ENCODE assay signal across 2 cellular contexts in the genomic region with DNA sequence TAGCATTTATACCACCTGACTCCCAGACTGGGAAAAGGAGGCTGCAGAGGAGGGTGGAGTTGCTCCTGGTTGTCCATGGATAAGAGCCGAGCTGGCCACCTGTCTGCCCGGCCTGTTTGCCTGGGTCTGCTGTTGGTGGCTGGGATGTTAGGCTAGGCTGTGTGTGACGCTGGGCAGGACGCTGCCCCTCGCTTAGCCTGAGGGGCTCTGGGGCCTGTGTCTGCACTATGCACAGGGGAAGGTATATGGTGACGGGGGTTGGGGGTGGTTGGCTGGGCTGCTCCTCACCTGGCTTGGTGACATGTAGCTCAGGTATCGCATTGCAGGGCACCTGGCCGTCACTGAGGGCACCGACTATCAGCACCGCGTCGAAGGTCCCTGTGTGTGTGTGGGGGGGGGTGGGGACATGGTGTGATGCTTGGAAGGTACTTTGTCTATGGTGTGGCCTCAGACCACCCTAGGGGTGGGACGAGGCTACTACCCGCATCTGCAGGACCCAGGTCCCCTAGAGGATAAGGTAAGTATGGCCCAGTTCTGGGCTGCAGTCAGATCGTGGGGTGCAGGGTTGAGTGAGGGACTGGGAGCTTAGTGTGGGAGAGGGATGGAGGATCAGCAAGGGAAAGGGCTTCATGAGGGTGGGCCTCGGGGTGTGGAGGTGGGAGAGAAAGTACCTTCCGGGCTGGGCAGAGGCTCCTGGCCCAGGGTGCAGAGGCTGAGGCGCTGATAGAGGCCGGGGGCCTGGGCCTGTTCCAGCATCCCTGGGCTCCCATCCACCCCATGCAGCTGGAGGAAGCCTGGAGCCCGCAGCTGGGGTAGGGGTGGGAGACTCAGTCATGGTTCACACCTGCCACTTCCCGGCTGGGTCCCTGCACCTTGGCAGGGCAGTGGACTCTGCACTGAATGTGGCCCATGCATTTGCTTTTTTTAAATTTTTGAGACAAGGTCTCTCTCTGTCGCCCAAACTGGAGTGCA.
TF ChIP-seq lines count a peak whose summit lies in the region.

No MANE protein-coding gene starts in this region.

TF ChIP-seq in GM23338, 12 proteins besides CTCF, POLR2A, EP300 and RAD21:
- TF ChIP-seq JUNB (IDR thresholded peaks at IDR 0.05; ENCODE audit: unreplicated experiment) (no peak), CREB1 (CRISPR knock-in tag; IDR thresholded peaks at IDR 0.05; ENCODE audit: low read depth) (no peak), EZH2phosphoT487 (IDR thresholded peaks at IDR 0.05; ENCODE audit: unreplicated experiment) (no peak), STAT1 (IDR thresholded peaks at IDR 0.05; ENCODE audit: unreplicated experiment) (no peak)
- TF ChIP-seq, protein P1, sequence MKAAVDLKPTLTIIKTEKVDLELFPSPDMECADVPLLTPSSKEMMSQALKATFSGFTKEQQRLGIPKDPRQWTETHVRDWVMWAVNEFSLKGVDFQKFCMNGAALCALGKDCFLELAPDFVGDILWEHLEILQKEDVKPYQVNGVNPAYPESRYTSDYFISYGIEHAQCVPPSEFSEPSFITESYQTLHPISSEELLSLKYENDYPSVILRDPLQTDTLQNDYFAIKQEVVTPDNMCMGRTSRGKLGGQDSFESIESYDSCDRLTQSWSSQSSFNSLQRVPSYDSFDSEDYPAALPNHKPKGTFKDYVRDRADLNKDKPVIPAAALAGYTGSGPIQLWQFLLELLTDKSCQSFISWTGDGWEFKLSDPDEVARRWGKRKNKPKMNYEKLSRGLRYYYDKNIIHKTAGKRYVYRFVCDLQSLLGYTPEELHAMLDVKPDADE (IDR thresholded peaks at IDR 0.05): no peak
- TF ChIP-seq, protein P2, sequence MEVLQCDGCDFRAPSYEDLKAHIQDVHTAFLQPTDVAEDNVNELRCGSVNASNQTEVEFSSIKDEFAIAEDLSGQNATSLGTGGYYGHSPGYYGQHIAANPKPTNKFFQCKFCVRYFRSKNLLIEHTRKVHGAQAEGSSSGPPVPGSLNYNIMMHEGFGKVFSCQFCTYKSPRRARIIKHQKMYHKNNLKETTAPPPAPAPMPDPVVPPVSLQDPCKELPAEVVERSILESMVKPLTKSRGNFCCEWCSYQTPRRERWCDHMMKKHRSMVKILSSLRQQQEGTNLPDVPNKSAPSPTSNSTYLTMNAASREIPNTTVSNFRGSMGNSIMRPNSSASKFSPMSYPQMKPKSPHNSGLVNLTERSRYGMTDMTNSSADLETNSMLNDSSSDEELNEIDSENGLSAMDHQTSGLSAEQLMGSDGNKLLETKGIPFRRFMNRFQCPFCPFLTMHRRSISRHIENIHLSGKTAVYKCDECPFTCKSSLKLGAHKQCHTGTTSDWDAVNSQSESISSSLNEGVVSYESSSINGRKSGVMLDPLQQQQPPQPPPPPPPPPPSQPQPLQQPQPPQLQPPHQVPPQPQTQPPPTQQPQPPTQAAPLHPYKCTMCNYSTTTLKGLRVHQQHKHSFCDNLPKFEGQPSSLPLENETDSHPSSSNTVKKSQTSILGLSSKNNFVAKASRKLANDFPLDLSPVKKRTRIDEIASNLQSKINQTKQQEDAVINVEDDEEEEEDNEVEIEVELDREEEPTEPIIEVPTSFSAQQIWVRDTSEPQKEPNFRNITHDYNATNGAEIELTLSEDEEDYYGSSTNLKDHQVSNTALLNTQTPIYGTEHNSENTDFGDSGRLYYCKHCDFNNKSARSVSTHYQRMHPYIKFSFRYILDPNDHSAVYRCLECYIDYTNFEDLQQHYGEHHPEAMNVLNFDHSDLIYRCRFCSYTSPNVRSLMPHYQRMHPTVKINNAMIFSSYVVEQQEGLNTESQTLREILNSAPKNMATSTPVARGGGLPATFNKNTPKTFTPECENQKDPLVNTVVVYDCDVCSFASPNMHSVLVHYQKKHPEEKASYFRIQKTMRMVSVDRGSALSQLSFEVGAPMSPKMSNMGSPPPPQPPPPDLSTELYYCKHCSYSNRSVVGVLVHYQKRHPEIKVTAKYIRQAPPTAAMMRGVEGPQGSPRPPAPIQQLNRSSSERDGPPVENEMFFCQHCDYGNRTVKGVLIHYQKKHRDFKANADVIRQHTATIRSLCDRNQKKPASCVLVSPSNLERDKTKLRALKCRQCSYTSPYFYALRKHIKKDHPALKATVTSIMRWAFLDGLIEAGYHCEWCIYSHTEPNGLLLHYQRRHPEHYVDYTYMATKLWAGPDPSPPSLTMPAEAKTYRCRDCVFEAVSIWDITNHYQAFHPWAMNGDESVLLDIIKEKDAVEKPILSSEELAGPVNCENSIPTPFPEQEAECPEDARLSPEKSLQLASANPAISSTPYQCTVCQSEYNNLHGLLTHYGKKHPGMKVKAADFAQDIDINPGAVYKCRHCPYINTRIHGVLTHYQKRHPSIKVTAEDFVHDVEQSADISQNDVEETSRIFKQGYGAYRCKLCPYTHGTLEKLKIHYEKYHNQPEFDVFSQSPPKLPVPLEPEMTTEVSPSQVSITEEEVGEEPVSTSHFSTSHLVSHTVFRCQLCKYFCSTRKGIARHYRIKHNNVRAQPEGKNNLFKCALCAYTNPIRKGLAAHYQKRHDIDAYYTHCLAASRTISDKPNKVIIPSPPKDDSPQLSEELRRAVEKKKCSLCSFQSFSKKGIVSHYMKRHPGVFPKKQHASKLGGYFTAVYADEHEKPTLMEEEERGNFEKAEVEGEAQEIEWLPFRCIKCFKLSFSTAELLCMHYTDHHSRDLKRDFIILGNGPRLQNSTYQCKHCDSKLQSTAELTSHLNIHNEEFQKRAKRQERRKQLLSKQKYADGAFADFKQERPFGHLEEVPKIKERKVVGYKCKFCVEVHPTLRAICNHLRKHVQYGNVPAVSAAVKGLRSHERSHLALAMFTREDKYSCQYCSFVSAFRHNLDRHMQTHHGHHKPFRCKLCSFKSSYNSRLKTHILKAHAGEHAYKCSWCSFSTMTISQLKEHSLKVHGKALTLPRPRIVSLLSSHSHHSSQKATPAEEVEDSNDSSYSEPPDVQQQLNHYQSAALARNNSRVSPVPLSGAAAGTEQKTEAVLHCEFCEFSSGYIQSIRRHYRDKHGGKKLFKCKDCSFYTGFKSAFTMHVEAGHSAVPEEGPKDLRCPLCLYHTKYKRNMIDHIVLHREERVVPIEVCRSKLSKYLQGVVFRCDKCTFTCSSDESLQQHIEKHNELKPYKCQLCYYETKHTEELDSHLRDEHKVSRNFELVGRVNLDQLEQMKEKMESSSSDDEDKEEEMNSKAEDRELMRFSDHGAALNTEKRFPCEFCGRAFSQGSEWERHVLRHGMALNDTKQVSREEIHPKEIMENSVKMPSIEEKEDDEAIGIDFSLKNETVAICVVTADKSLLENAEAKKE (CRISPR knock-in tag; IDR thresholded peaks at IDR 0.05): no peak

TF ChIP-seq in K562, 482 proteins besides CTCF, POLR2A, EP300 and RAD21:
- TF ChIP-seq, protein P3, sequence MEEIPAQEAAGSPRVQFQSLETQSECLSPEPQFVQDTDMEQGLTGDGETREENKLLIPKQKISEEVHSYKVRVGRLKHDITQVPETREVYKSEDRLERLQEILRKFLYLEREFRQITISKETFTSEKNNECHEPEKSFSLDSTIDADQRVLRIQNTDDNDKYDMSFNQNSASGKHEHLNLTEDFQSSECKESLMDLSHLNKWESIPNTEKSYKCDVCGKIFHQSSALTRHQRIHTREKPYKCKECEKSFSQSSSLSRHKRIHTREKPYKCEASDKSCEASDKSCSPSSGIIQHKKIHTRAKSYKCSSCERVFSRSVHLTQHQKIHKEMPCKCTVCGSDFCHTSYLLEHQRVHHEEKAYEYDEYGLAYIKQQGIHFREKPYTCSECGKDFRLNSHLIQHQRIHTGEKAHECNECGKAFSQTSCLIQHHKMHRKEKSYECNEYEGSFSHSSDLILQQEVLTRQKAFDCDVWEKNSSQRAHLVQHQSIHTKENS (CRISPR knock-in tag; IDR thresholded peaks at IDR 0.05): no peak
- TF ChIP-seq ZNF696 (CRISPR knock-in tag; conservative IDR thresholded peaks at IDR 0.05) (no peak), ADNP (tag; IDR thresholded peaks at IDR 0.05) (peak; percentile 34; the same call in 1 of the 2 replicates)
